ENCODE assay signal across 10 cellular contexts in genomic region chr1:206792939-206793607, GRCh38. TPM values are rescaled to one million over a fixed set of nuclear protein-coding genes. Genes with fewer than 3 reads are reported as not detected.
A peak's percentile ranks its signal among the peaks of the same experiment; 100 is the strongest.
DNase-seq lines count a peak whose midpoint lies in the region; ATAC-seq, FAIRE-seq and TF ChIP-seq lines count a peak whose summit lies in the region.
"Had no signal": no experiment of that assay in that cellular context is flagged by ENCODE, and none has a peak within 500 bp of the region (broad histone marks: within the 10 kb centered on the region; RNA-seq: fewer than 3 reads in every experiment).

No MANE protein-coding gene starts in this region.

- H3K4me1 Mint-ChIP-seq in activated T-helper 17 cell treated with anti-CD3 and anti-CD28 coated beads, Interleukin-2, amount 50 U/mL, for 72 hours = peaks cover 36% of the 10 kb centered on the region

- no peak for TF ChIP-seq CTCF in right atrium auricular region (IDR thresholded peaks at IDR 0.05)

- H3K27me3 Mint-ChIP-seq in activated T-helper 17 cell treated with anti-CD3 and anti-CD28 coated beads, Interleukin-2, amount 50 U/mL, for 72 hours = no peaks in the 10 kb centered on the region

- peak; percentile 33 for DNase-seq in GM12892 (ENCODE audit: insufficient read length)
- no peak for DNase-seq in inferior parietal cortex (ENCODE audit: extremely low spot score)
- DNase-seq in right atrium auricular region (ENCODE audit: low spot score) = no peak
- no peak for DNase-seq in middle frontal gyrus (ENCODE audit: extremely low spot score, low spot score)

- H3K27ac ChIP-seq in right atrium auricular region = no peak overlapping the region

- no peaks in the 10 kb centered on the region for H3K9me3 ChIP-seq in right atrium auricular region

- no peak for TF ChIP-seq POLR2A in GM12892 (IDR thresholded peaks at IDR 0.05; ENCODE audit: low read depth, low read length)

- FAIRE-seq in GM12892 (lab: Jason Lieb, UNC) = peak; percentile 77

- no peaks in the 10 kb centered on the region for H3K9me3 Mint-ChIP-seq in activated T-helper 17 cell treated with anti-CD3 and anti-CD28 coated beads, Interleukin-2, amount 50 U/mL, for 72 hours

- peak overlapping the region; percentile 77 for H3K27ac Mint-ChIP-seq in activated T-helper 17 cell treated with anti-CD3 and anti-CD28 coated beads, Interleukin-2, amount 50 U/mL, for 72 hours

- H3K27me3 ChIP-seq in right atrium auricular region = no peaks in the 10 kb centered on the region

- peak; percentile 52 for ATAC-seq in GM19397 (IDR thresholded peaks at IDR 0.05; ENCODE audit: unreplicated experiment)
- ATAC-seq in HG02973 (IDR thresholded peaks at IDR 0.05; ENCODE audit: unreplicated experiment) = peak; percentile 39
- ATAC-seq in activated T-helper 17 cell treated with anti-CD3 and anti-CD28 coated beads, Interleukin-2, amount 50 U/mL, for 72 hours (replicated peaks) = peak; percentile 42
- ATAC-seq in GM21526 (IDR thresholded peaks at IDR 0.05; ENCODE audit: low FRiP score, unreplicated experiment) = no peak

- H3K4me3 ChIP-seq in right atrium auricular region = no peak overlapping the region

- no peaks in the 10 kb centered on the region for H3K36me3 Mint-ChIP-seq in activated T-helper 17 cell treated with anti-CD3 and anti-CD28 coated beads, Interleukin-2, amount 50 U/mL, for 72 hours (ENCODE audit: low read depth)

- H3K36me3 ChIP-seq in right atrium auricular region = no peaks in the 10 kb centered on the region

- H3K4me3 Mint-ChIP-seq in activated T-helper 17 cell treated with anti-CD3 and anti-CD28 coated beads, Interleukin-2, amount 50 U/mL, for 72 hours = peak overlapping the region; percentile 53

- no peaks in the 10 kb centered on the region for H3K4me1 ChIP-seq in right atrium auricular region

RNA-seq across cellular contexts. Expression of gene IL10, which starts 20.8 kb away (rescaled TPM):
- polyA plus RNA-seq in GM12892 (2012; ENCODE audit: missing spikeins) = 5.2 TPM
- total RNA-seq in activated T-helper 17 cell treated with anti-CD3 and anti-CD28 coated beads, Interleukin-2, amount 50 U/mL, for 72 hours = 1 to 10 TPM; 1.8 to 3.2 TPM
- 1 to 10 TPM in 1 of 2 donors, under 1 TPM in 1; 0.93 to 3.1 TPM for total RNA-seq in right atrium auricular region
- total RNA-seq: M059J, NCI-H460 had no signal

RNA-seq across cellular contexts. Expression of gene IL19, which starts 22.5 kb away (rescaled TPM):
- not detected for polyA plus RNA-seq in GM12892 (2012; ENCODE audit: missing spikeins)
- not detected for total RNA-seq in activated T-helper 17 cell treated with anti-CD3 and anti-CD28 coated beads, Interleukin-2, amount 50 U/mL, for 72 hours
- not detected for total RNA-seq in right atrium auricular region
- total RNA-seq: M059J, NCI-H460 had no signal
